In genomic region chr6:33761922-33762629, GRCh38 we compare ENCODE assay signal across 9 cellular contexts. TPM values are rescaled to one million over a fixed set of nuclear protein-coding genes. Genes with fewer than 3 reads are reported as not detected.
DNase-seq lines count a peak whose midpoint lies in the region; ATAC-seq, FAIRE-seq and TF ChIP-seq lines count a peak whose summit lies in the region.
"Had no signal": no experiment of that assay in that cellular context is flagged by ENCODE, and none has a peak within 500 bp of the region (broad histone marks: within the 10 kb centered on the region; RNA-seq: fewer than 3 reads in every experiment).

No MANE protein-coding gene starts in this region.

- dilution Hi-C loops in endothelial cell of umbilical vein (cut with MboI; ENCODE audit: extremely low pct_ligation_motif_present, low sequenced_read_pairs): no loop called here

- no TSS peak for BruUV-seq in endothelial cell of umbilical vein (replicated peaks; lab: Mats Ljungman, UMichigan)

- no peaks in the 10 kb centered on the region for H3K9me1 ChIP-seq in endothelial cell of umbilical vein (replicated peaks; ENCODE audit: control insufficient read depth, extremely low read depth, insufficient read depth, low read length)

- H3K4me1 ChIP-seq in endothelial cell of umbilical vein (ENCODE audit: control insufficient read depth, extremely low read depth, insufficient read depth, low read length): no peaks in the 10 kb centered on the region
- H3K4me1 ChIP-seq in muscle layer of colon (ENCODE audit: insufficient read depth, low read length): no peaks in the 10 kb centered on the region
- H3K4me1 ChIP-seq in upper lobe of right lung: peaks cover 8% of the 10 kb centered on the region

- DNase-seq in NCI-H446 (lab: John Stamatoyannopoulos, UW) (peak; percentile 21 to 47), NCI-H446 treated with DMSO at 0.1 percent for 48 hours (lab: John Stamatoyannopoulos, UW) (no peak), NCI-H128 (lab: John Stamatoyannopoulos, UW; ENCODE audit: unreplicated experiment) (peak; percentile 47), endothelial cell of umbilical vein (ENCODE audit: low read depth, low spot score) (peak; percentile 28), upper lobe of right lung (peak; percentile 80)

- H2AFZ ChIP-seq in endothelial cell of umbilical vein (ENCODE audit: low read depth, low read length): no peak overlapping the region

- no peaks in the 10 kb centered on the region for H3K79me2 ChIP-seq in endothelial cell of umbilical vein (ENCODE audit: control insufficient read depth, insufficient read depth, low read length)

- POLR2A ChIA-PET in endothelial cell of umbilical vein (lab: Charles Lee): interaction anchor here (0.6 kb wide), 1 partner anchor 988 kb away, joined by 5 read pairs; no protein-coding TSS in a partner anchor

- H3K4me2 ChIP-seq in endothelial cell of umbilical vein (ENCODE audit: insufficient read depth, low read length): no peak overlapping the region

- H3K9ac ChIP-seq in endothelial cell of umbilical vein (replicated peaks; ENCODE audit: extremely low read depth, insufficient read depth, low read length) (no peak overlapping the region), muscle layer of colon (ENCODE audit: low read length) (no peak overlapping the region)

- H3K27ac ChIP-seq in endothelial cell of umbilical vein (ENCODE audit: insufficient read depth, low read depth, low read length) (no peak overlapping the region), muscle layer of colon (ENCODE audit: low read depth, low read length) (peak overlapping the region; percentile 44), upper lobe of right lung (peak overlapping the region; percentile 8)

- H3K36me3 ChIP-seq in endothelial cell of umbilical vein (ENCODE audit: control insufficient read depth in 2 of 2, extremely low read depth in 1 of 2, insufficient read depth in 2 of 2, low read length in 2 of 2) (no peaks in the 10 kb centered on the region), muscle layer of colon (ENCODE audit: insufficient read depth, low read length) (no peaks in the 10 kb centered on the region), upper lobe of right lung (no peaks in the 10 kb centered on the region)

- no peak for TF ChIP-seq POLR2A in endothelial cell of umbilical vein (IDR thresholded peaks at IDR 0.05; ENCODE audit: low read depth, low read length)

- H4K20me1 ChIP-seq in endothelial cell of umbilical vein (replicated peaks; ENCODE audit: control insufficient read depth, extremely low read depth, insufficient read depth, low read length): no peaks in the 10 kb centered on the region

- H3K27me3 ChIP-seq in endothelial cell of umbilical vein (ENCODE audit: control insufficient read depth in 2 of 2, insufficient read depth in 2 of 2, low read length in 2 of 2) (no peaks in the 10 kb centered on the region), muscle layer of colon (ENCODE audit: control insufficient read depth in 1 of 2, insufficient read depth in 2 of 2, low read length in 2 of 2) (no peaks in the 10 kb centered on the region), upper lobe of right lung (no peaks in the 10 kb centered on the region)

- CTCF ChIA-PET in endothelial cell of umbilical vein (lab: Charles Lee): interaction anchor here (0.6 to 2.2 kb wide), 11 partner anchors 9 to 393 kb away, joined by 3 to 9 read pairs (median 4); partner anchors contain the start of gene UQCC2

- intact Hi-C loops in endothelial cell of umbilical vein (cut with micrococcal nuclease) (no loop called here), upper lobe of right lung (cut with DNase I) (no loop called here)

- ATAC-seq in upper lobe of right lung: peak; percentile 84
- ATAC-seq in HG02759 (IDR thresholded peaks at IDR 0.05; ENCODE audit: unreplicated experiment): no peak

- H3K4me3 ChIP-seq in WI38 (ENCODE audit: low read depth, low read length) (no peak overlapping the region), endothelial cell of umbilical vein (replicated peaks in 1 of 3; ENCODE audit: insufficient read depth in 1 of 3, low read depth in 1 of 3, low read length in 3 of 3) (no peak overlapping the region), muscle layer of colon (ENCODE audit: low read depth in 1 of 2, low read length in 2 of 2) (no peak overlapping the region), upper lobe of right lung (no peak overlapping the region)

- TF ChIP-seq CTCF in WI38 (IDR thresholded peaks at IDR 0.05; ENCODE audit: low read depth, low read length): peak; percentile 73
- TF ChIP-seq CTCF in endothelial cell of umbilical vein (IDR thresholded peaks at IDR 0.05; ENCODE audit: extremely low read depth in 1 of 2, insufficient read depth in 1 of 2, low read depth in 1 of 2, low read length in 2 of 2): peak; percentile 31 to 40
- TF ChIP-seq CTCF in upper lobe of right lung (IDR thresholded peaks at IDR 0.05): peak; percentile 50

- H3K9me3 ChIP-seq in endothelial cell of umbilical vein (replicated peaks; ENCODE audit: control insufficient read depth, insufficient read depth, low read length) (no peaks in the 10 kb centered on the region), muscle layer of colon (ENCODE audit: low read length) (no peaks in the 10 kb centered on the region), upper lobe of right lung (no peaks in the 10 kb centered on the region)

- FAIRE-seq in endothelial cell of umbilical vein (lab: Jason Lieb, UNC): peak; percentile 71
- FAIRE-seq: G401.6 had no signal

TF ChIP-seq in endothelial cell of umbilical vein, 7 proteins besides CTCF, POLR2A, EP300 and RAD21:
- TF ChIP-seq, protein P1, sequence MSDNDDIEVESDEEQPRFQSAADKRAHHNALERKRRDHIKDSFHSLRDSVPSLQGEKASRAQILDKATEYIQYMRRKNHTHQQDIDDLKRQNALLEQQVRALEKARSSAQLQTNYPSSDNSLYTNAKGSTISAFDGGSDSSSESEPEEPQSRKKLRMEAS (IDR thresholded peaks at IDR 0.05; ENCODE audit: insufficient read depth, insufficient read length): no peak
- no peak for TF ChIP-seq JUN (IDR thresholded peaks at IDR 0.05; ENCODE audit: borderline replicate concordance, insufficient read depth, insufficient read length, low read depth)
- no peak for TF ChIP-seq EZH2 (IDR thresholded peaks at IDR 0.05; ENCODE audit: borderline replicate concordance, low read depth, low read length, severe bottlenecking)
- TF ChIP-seq MYC (IDR thresholded peaks at IDR 0.05; ENCODE audit: low read depth, low read length): no peak
- TF ChIP-seq GATA2 (IDR thresholded peaks at IDR 0.05; ENCODE audit: insufficient read depth, insufficient read length, low read depth, low read length): no peak
- TF ChIP-seq POLR2AphosphoS5 (IDR thresholded peaks at IDR 0.05; ENCODE audit: insufficient read depth, low read depth, low read length): no peak
- TF ChIP-seq FOS (IDR thresholded peaks at IDR 0.05; ENCODE audit: borderline replicate concordance, insufficient read depth, low read length): no peak
TF ChIP-seq in endothelial cell of umbilical vein: peak in this region for 0.

RNA-seq across cellular contexts. Expression of gene IP6K3, which starts 15.4 kb away (rescaled TPM):
- total RNA-seq in endothelial cell of umbilical vein (not detected in 2 replicates), upper lobe of right lung (4.6 TPM)
- not detected in 2 replicates for polyA plus RNA-seq in endothelial cell of umbilical vein
- polyA plus RNA-seq in endothelial cell of umbilical vein (2011; cell fraction: cytosol; rRNA removed): not detected in 2 replicates
- polyA plus RNA-seq in endothelial cell of umbilical vein (2011; cell fraction: nucleus; rRNA removed): not detected in 2 replicates
- polyA plus RNA-seq in endothelial cell of umbilical vein (2012): not detected in 2 replicates
- polyA minus RNA-seq in endothelial cell of umbilical vein: not detected in 2 replicates
- polyA minus RNA-seq in endothelial cell of umbilical vein (2011; cell fraction: cytosol; rRNA and poly(A)+ RNA removed): not detected
- polyA minus RNA-seq in endothelial cell of umbilical vein (2011; cell fraction: nucleus; rRNA and poly(A)+ RNA removed): not detected in 2 replicates

RNA-seq across cellular contexts. Expression of gene LEMD2, which starts 26.9 kb away (rescaled TPM):
- total RNA-seq in endothelial cell of umbilical vein (81.8 and 84.3 TPM in 2 replicates), upper lobe of right lung (61.5 TPM)
- 54.9 and 61.1 TPM in 2 replicates for polyA plus RNA-seq in endothelial cell of umbilical vein
- polyA plus RNA-seq in endothelial cell of umbilical vein (2011; cell fraction: cytosol; rRNA removed): 51.9 and 65.9 TPM in 2 replicates
- 178 and 190 TPM in 2 replicates for polyA plus RNA-seq in endothelial cell of umbilical vein (2011; cell fraction: nucleus; rRNA removed)
- polyA plus RNA-seq in endothelial cell of umbilical vein (2012): 38.6 and 40.5 TPM in 2 replicates
- polyA minus RNA-seq in endothelial cell of umbilical vein: 75.4 and 78.6 TPM in 2 replicates
- polyA minus RNA-seq in endothelial cell of umbilical vein (2011; cell fraction: cytosol; rRNA and poly(A)+ RNA removed): 18.9 TPM
- 88.2 and 102 TPM in 2 replicates for polyA minus RNA-seq in endothelial cell of umbilical vein (2011; cell fraction: nucleus; rRNA and poly(A)+ RNA removed)

RNA-seq across cellular contexts. Expression of gene MLN, which starts 41.7 kb away (rescaled TPM):
- total RNA-seq in endothelial cell of umbilical vein: not detected in 2 replicates
- not detected in 2 replicates for polyA plus RNA-seq in endothelial cell of umbilical vein
- not detected in 2 replicates for polyA plus RNA-seq in endothelial cell of umbilical vein (2011; cell fraction: cytosol; rRNA removed)
- not detected in 2 replicates for polyA plus RNA-seq in endothelial cell of umbilical vein (2011; cell fraction: nucleus; rRNA removed)
- polyA plus RNA-seq in endothelial cell of umbilical vein (2012): not detected in 2 replicates
- not detected in 2 replicates for polyA minus RNA-seq in endothelial cell of umbilical vein
- polyA minus RNA-seq in endothelial cell of umbilical vein (2011; cell fraction: cytosol; rRNA and poly(A)+ RNA removed): not detected
- polyA minus RNA-seq in endothelial cell of umbilical vein (2011; cell fraction: nucleus; rRNA and poly(A)+ RNA removed): not detected in 2 replicates
- not detected for total RNA-seq in upper lobe of right lung

RNA-seq across cellular contexts. Expression of gene UQCC2, which starts 50.6 kb away (rescaled TPM):
- total RNA-seq in endothelial cell of umbilical vein: 91.5 and 95.3 TPM in 2 replicates
- 46.3 and 52.1 TPM in 2 replicates for polyA plus RNA-seq in endothelial cell of umbilical vein
- 52.0 and 53.8 TPM in 2 replicates for polyA plus RNA-seq in endothelial cell of umbilical vein (2011; cell fraction: cytosol; rRNA removed)
- polyA plus RNA-seq in endothelial cell of umbilical vein (2011; cell fraction: nucleus; rRNA removed): 30.2 and 30.6 TPM in 2 replicates
- 115 and 117 TPM in 2 replicates for polyA plus RNA-seq in endothelial cell of umbilical vein (2012)
- 17.2 and 25.5 TPM in 2 replicates for polyA minus RNA-seq in endothelial cell of umbilical vein
- polyA minus RNA-seq in endothelial cell of umbilical vein (2011; cell fraction: cytosol; rRNA and poly(A)+ RNA removed): 35.3 TPM
- polyA minus RNA-seq in endothelial cell of umbilical vein (2011; cell fraction: nucleus; rRNA and poly(A)+ RNA removed): 6.7 and 8.2 TPM in 2 replicates
- 40.6 TPM for total RNA-seq in upper lobe of right lung
